Comparison of ENCODE assay signal across 8 cellular contexts in the genomic region with DNA sequence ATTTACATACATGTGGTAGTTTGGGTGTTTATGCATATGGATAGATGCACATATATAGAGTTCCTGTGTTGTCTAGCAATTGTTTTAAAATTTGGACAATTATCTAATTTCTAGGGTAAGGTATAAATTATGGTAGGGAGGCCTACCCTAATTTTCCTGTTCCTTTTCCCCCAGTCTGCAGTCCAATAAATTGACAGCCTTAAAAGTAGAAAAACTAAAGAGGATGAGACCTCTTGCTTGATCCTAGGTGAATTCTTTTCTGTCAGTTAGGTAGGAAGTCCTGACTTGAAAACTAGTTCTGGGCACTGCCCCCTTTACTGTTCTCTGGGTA. TPM values are rescaled to one million over a fixed set of nuclear protein-coding genes. Genes with fewer than 3 reads are reported as not detected.
DNase-seq lines count a peak whose midpoint lies in the region; TF ChIP-seq lines count a peak whose summit lies in the region.

No MANE protein-coding gene starts in this region.

- H3K79me2 ChIP-seq in GM23248 (ENCODE audit: insufficient read depth) (peaks cover 28% of the 10 kb centered on the region), SU-DHL-6 (ENCODE audit: insufficient read depth, low read length) (peaks cover 19% of the 10 kb centered on the region; the same call in 1 of the 2 replicates), fibroblast of lung (ENCODE audit: control insufficient read depth, insufficient read depth, low read length) (peaks cover 29% of the 10 kb centered on the region), smooth muscle cell (ENCODE audit: low read depth) (peaks cover 29% of the 10 kb centered on the region)

- H3K27ac ChIP-seq in GM23248 (0 out of 2 replicates have a peak overlapping the region, but pooled peaks have one; percentile 94), SU-DHL-6 (ENCODE audit: low read depth, low read length) (no peak overlapping the region), fibroblast of lung (ENCODE audit: insufficient read depth, low read length) (peak overlapping the region; percentile 95), smooth muscle cell (ENCODE audit: low read depth) (no peak overlapping the region)

- H4K20me1 ChIP-seq in GM23248 (ENCODE audit: insufficient read depth) (no peaks in the 10 kb centered on the region), SU-DHL-6 (ENCODE audit: low read depth, low read length) (peaks cover 4% of the 10 kb centered on the region; the same call in 1 of the 2 replicates), fibroblast of lung (ENCODE audit: control insufficient read depth, extremely low read depth, insufficient read depth, low read length) (no peaks in the 10 kb centered on the region), smooth muscle cell (ENCODE audit: low read depth) (peaks cover 23% of the 10 kb centered on the region)

- peak overlapping the region; percentile 75 for H3K4me2 ChIP-seq in GM23248 (ENCODE audit: unreplicated experiment)
- H3K4me2 ChIP-seq in SU-DHL-6 (ENCODE audit: low read depth, low read length, poor library complexity, severe bottlenecking) = peak overlapping the region; percentile 89
- H3K4me2 ChIP-seq in fibroblast of lung (ENCODE audit: extremely low read depth, insufficient read depth, low read length) = no peak overlapping the region
- peak overlapping the region; percentile 81 for H3K4me2 ChIP-seq in smooth muscle cell

- H3K9ac ChIP-seq in GM23248 (peak overlapping the region; percentile 97; the same call in 1 of the 2 replicates), SU-DHL-6 (ENCODE audit: low read length) (no peak overlapping the region), fibroblast of lung (ENCODE audit: insufficient read depth, low read length) (no peak overlapping the region), smooth muscle cell (ENCODE audit: low read depth) (no peak overlapping the region)

- H3K36me3 ChIP-seq in GM23248 (ENCODE audit: low read depth) (peaks cover 11% of the 10 kb centered on the region; the same call in 1 of the 2 replicates), SU-DHL-6 (ENCODE audit: low read length) (peaks cover 8% of the 10 kb centered on the region; the same call in 1 of the 2 replicates), fibroblast of lung (ENCODE audit: control insufficient read depth, insufficient read depth, low read length) (peaks cover 2% of the 10 kb centered on the region), smooth muscle cell (ENCODE audit: low read depth) (no peaks in the 10 kb centered on the region)

- peaks cover 29% of the 10 kb centered on the region for H3F3A ChIP-seq in GM23248 (ENCODE audit: insufficient read depth)
- H3F3A ChIP-seq in SU-DHL-6 (ENCODE audit: insufficient read depth) = peaks cover 11% of the 10 kb centered on the region
- peaks cover 7% of the 10 kb centered on the region for H3F3A ChIP-seq in smooth muscle cell (ENCODE audit: low read depth)

- H3K4me3 ChIP-seq in GM23248 (peak overlapping the region; percentile 66; the same call in 1 of the 2 replicates), SU-DHL-6 (ENCODE audit: insufficient read depth, low read length, poor library complexity, severe bottlenecking) (no peak overlapping the region), fibroblast of lung (replicated peaks in 1 of 4; ENCODE audit: control extremely low read depth in 1 of 4, insufficient read depth in 1 of 4, low read depth in 3 of 4, low read length in 4 of 4) (peak overlapping the region in 1 of 4 experiments; percentile 97), smooth muscle cell (no peak overlapping the region)

- peak overlapping the region; percentile 94 for H2AFZ ChIP-seq in GM23248
- no peak overlapping the region for H2AFZ ChIP-seq in SU-DHL-6 (ENCODE audit: low read depth, low read length, severe bottlenecking)
- H2AFZ ChIP-seq in fibroblast of lung (ENCODE audit: low read length) = peak overlapping the region; percentile 70
- peak overlapping the region; percentile 93 for H2AFZ ChIP-seq in smooth muscle cell (ENCODE audit: low read depth)

- no peak for DNase-seq in GM23248
- no peak for DNase-seq in fibroblast of lung (ENCODE audit: low read depth in 2 of 2)
- no peak for DNase-seq in smooth muscle cell (lab: John Stamatoyannopoulos, UW; ENCODE audit: unreplicated experiment)
- no peak for DNase-seq in GM13977 (ENCODE audit: low spot score)
- DNase-seq in GF-D8 (lab: John Stamatoyannopoulos, UW) = no peak
- DNase-seq in NCI-H524 treated with DMSO at 0.1 percent for 48 hours (lab: John Stamatoyannopoulos, UW) = no peak
- DNase-seq in NCI-H146 treated with DMSO at 0.1 percent for 48 hours (lab: John Stamatoyannopoulos, UW; ENCODE audit: unreplicated experiment) = no peak

- in situ Hi-C loops in GM23248 (cut with MboI) = loop anchor here (25.0 kb wide), 2 partner anchors 628 to 1128 kb away; no protein-coding TSS in a partner anchor
- in situ Hi-C loops in GM13977 (cut with MboI; ENCODE audit: low pct_unique_long_range_greater_than_20kb, low sequenced_read_pairs, unreplicated experiment) = loop anchor here (10.0 kb wide), 1 partner anchor 340 kb away; no protein-coding TSS in a partner anchor

- H3K27me3 ChIP-seq in GM23248 (replicated peaks; ENCODE audit: insufficient read depth) (no peaks in the 10 kb centered on the region), SU-DHL-6 (ENCODE audit: low read length) (no peaks in the 10 kb centered on the region), fibroblast of lung (ENCODE audit: control insufficient read depth, insufficient read depth, low read length) (no peaks in the 10 kb centered on the region), smooth muscle cell (ENCODE audit: low read depth) (no peaks in the 10 kb centered on the region)

- TF ChIP-seq CTCF in SU-DHL-6 (IDR thresholded peaks at IDR 0.05; ENCODE audit: insufficient read depth, low read length, poor library complexity, severe bottlenecking) (no peak), fibroblast of lung (conservative IDR thresholded peaks at IDR 0.05 in 1 of 2, IDR thresholded peaks at IDR 0.05 in 1 of 2; ENCODE audit: low read depth in 1 of 2, low read length in 2 of 2) (no peak), smooth muscle cell (IDR thresholded peaks at IDR 0.05; ENCODE audit: borderline replicate concordance, insufficient read depth, poor library complexity, severe bottlenecking) (no peak), GM13977 (IDR thresholded peaks at IDR 0.05; ENCODE audit: extremely low read depth, insufficient read depth, missing control alignments) (no peak)

- H3K4me1 ChIP-seq in GM23248 (ENCODE audit: insufficient read depth) (peaks cover 32% of the 10 kb centered on the region), fibroblast of lung (ENCODE audit: control insufficient read depth, extremely low read depth, insufficient read depth, low read length) (peaks cover 19% of the 10 kb centered on the region), smooth muscle cell (ENCODE audit: low read depth) (peaks cover 41% of the 10 kb centered on the region)

- H3K9me3 ChIP-seq in GM23248 (ENCODE audit: low read depth) (no peaks in the 10 kb centered on the region), SU-DHL-6 (ENCODE audit: insufficient read depth, low read length) (no peaks in the 10 kb centered on the region), fibroblast of lung (ENCODE audit: control insufficient read depth, insufficient read depth, low read depth, low read length) (no peaks in the 10 kb centered on the region), smooth muscle cell (replicated peaks; ENCODE audit: low read depth) (no peaks in the 10 kb centered on the region)

- no peaks in the 10 kb centered on the region for H3K9me2 ChIP-seq in GM23248 (ENCODE audit: insufficient read depth)
- H3K9me2 ChIP-seq in SU-DHL-6 (replicated peaks; ENCODE audit: insufficient read depth, low read length) = no peaks in the 10 kb centered on the region

RNA-seq across cellular contexts. Expression of gene CDKN1B, which starts 2.1 kb away (rescaled TPM):
- 24.4 and 27.9 TPM in 2 replicates for total RNA-seq in GM23248 (2014; rRNA removed; shearing (Covaris generic))
- 3.4 TPM in 2 replicates for polyA plus RNA-seq in GM23248 (2016; fragmentation: Nextera tagmentation; extraction: Ambion mirVana)
- 50.9 and 58.0 TPM in 2 replicates for total RNA-seq in fibroblast of lung
- polyA plus RNA-seq in fibroblast of lung = 12.6 and 21.4 TPM in 2 replicates
- polyA plus RNA-seq in fibroblast of lung (2012) = 16.7 and 28.0 TPM in 2 replicates
- polyA minus RNA-seq in fibroblast of lung (ENCODE audit: low replicate concordance) = 0.89 and 2.8 TPM in 2 replicates
- 17.4 and 17.7 TPM in 2 replicates for total RNA-seq in smooth muscle cell
- polyA plus RNA-seq in smooth muscle cell = 2.4 and 3.0 TPM in 2 replicates

RNA-seq across cellular contexts. Expression of gene GPR19, which starts 19.1 kb away (rescaled TPM):
- total RNA-seq in GM23248 (2014; rRNA removed; shearing (Covaris generic)) = not detected in 2 replicates
- polyA plus RNA-seq in GM23248 (2016; fragmentation: Nextera tagmentation; extraction: Ambion mirVana) (0.18 TPM in 1 of 2 replicates, not detected in the other), fibroblast of lung (0.24 and 0.35 TPM in 2 replicates), smooth muscle cell (0.82 and 1.2 TPM in 2 replicates)
- total RNA-seq in fibroblast of lung (not detected in 2 replicates), smooth muscle cell (0.31 and 1.5 TPM in 2 replicates)
- polyA plus RNA-seq in fibroblast of lung (2012) = 0.20 and 0.36 TPM in 2 replicates
- not detected in 2 replicates for polyA minus RNA-seq in fibroblast of lung (ENCODE audit: low replicate concordance)

Comparison
In these comparisons a context has a peak if more than half of its experiments do, and no peak if none do; other contexts are left out.
1. H3K27ac ChIP-seq: peak in GM23248 (single experiment) and fibroblast of lung (single experiment); none in SU-DHL-6 (single experiment) and smooth muscle cell (single experiment).